11 cellular contexts compared by ENCODE assay signal in genomic region chr22:20017622-20017958, GRCh38. TPM values are rescaled to one million over a fixed set of nuclear protein-coding genes. Genes with fewer than 3 reads are reported as not detected.
DNase-seq lines count a peak whose midpoint lies in the region; ATAC-seq and TF ChIP-seq lines count a peak whose summit lies in the region.
"Had no signal": no experiment of that assay in that cellular context is flagged by ENCODE, and none has a peak within 500 bp of the region (broad histone marks: within the 10 kb centered on the region; RNA-seq: fewer than 3 reads in every experiment).

No MANE protein-coding gene starts in this region.

- TF ChIP-seq POLR2A in gastrocnemius medialis (IDR thresholded peaks at IDR 0.05): no peak

- peak overlapping the region; percentile 72 for H3K4me3 Mint-ChIP-seq in activated CD8-positive, alpha-beta memory T cell treated with anti-CD3 and anti-CD28 coated beads, Interleukin-2, amount 10 ng/mL, durations not matched to agents 7 days and 5 days
- peak overlapping the region; percentile 87 for H3K4me3 Mint-ChIP-seq in T-helper 17 cell

- no peak for ATAC-seq in activated CD8-positive, alpha-beta memory T cell treated with anti-CD3 and anti-CD28 coated beads, Interleukin-2, amount 10 ng/mL, durations not matched to agents 7 days and 5 days
- no peak for ATAC-seq in T-helper 17 cell
- ATAC-seq in gastrocnemius medialis: no peak
- no peak for ATAC-seq in HG03460 (IDR thresholded peaks at IDR 0.05; ENCODE audit: unreplicated experiment)

- no peak for DNase-seq in activated CD8-positive, alpha-beta memory T cell treated with anti-CD3 and anti-CD28 coated beads, Interleukin-2, amount 10 ng/mL, durations not matched to agents 7 days and 5 days
- DNase-seq in activated CD8-positive, alpha-beta memory T cell treated with anti-CD3 and anti-CD28 coated beads for 24 hours: no peak
- DNase-seq in T-helper 17 cell (no peak), iPS DF 6.9 (ENCODE audit: low read depth, low spot score) (no peak), gastrocnemius medialis (no peak), superior temporal gyrus (ENCODE audit: extremely low spot score) (no peak)
- DNase-seq in effector CD8-positive, alpha-beta T cell (lab: John Stamatoyannopoulos, UW): no peak
- DNase-seq: ACHN, IMR-90 had no signal

- in situ Hi-C loops in gastrocnemius medialis (cut with MboI; ENCODE audit: low sequenced_read_pairs in 4 of 4): no loop called here

- TF ChIP-seq CTCF in gastrocnemius medialis (IDR thresholded peaks at IDR 0.05 in 4 of 5, conservative IDR thresholded peaks at IDR 0.05 in 1 of 5): no peak

- H3K27me3 ChIP-seq in iPS DF 6.9 (ENCODE audit: control insufficient read depth, insufficient read depth, low read length) (peaks cover 20% of the 10 kb centered on the region), gastrocnemius medialis (no peaks in the 10 kb centered on the region)
- H3K27me3 ChIP-seq: right lobe of liver had no signal

- intact Hi-C loops in gastrocnemius medialis (cut with DNase I; ENCODE audit: low total_unique reads): no loop called here

- no peaks in the 10 kb centered on the region for H3K36me3 Mint-ChIP-seq in activated CD8-positive, alpha-beta memory T cell treated with anti-CD3 and anti-CD28 coated beads, Interleukin-2, amount 10 ng/mL, durations not matched to agents 7 days and 5 days
- no peaks in the 10 kb centered on the region for H3K36me3 Mint-ChIP-seq in T-helper 17 cell (ENCODE audit: low read depth)

- peaks cover 25% of the 10 kb centered on the region for H3K4me1 Mint-ChIP-seq in activated CD8-positive, alpha-beta memory T cell treated with anti-CD3 and anti-CD28 coated beads, Interleukin-2, amount 10 ng/mL, durations not matched to agents 7 days and 5 days
- peaks cover 17% of the 10 kb centered on the region for H3K4me1 Mint-ChIP-seq in T-helper 17 cell

- H3K27ac ChIP-seq in iPS DF 6.9 (ENCODE audit: low read length): no peak overlapping the region
- no peak overlapping the region for H3K27ac ChIP-seq in gastrocnemius medialis
- H3K27ac ChIP-seq: right lobe of liver had no signal

- peaks cover 37% of the 10 kb centered on the region for H3K27me3 Mint-ChIP-seq in activated CD8-positive, alpha-beta memory T cell treated with anti-CD3 and anti-CD28 coated beads, Interleukin-2, amount 10 ng/mL, durations not matched to agents 7 days and 5 days
- H3K27me3 Mint-ChIP-seq in T-helper 17 cell: peaks cover 6% of the 10 kb centered on the region

- H3K36me3 ChIP-seq in iPS DF 6.9 (ENCODE audit: control insufficient read depth, insufficient read depth, low read length) (no peaks in the 10 kb centered on the region), gastrocnemius medialis (no peaks in the 10 kb centered on the region)
- H3K36me3 ChIP-seq: right lobe of liver had no signal

- CTCF ChIA-PET in activated CD8-positive, alpha-beta memory T cell treated with anti-CD3 and anti-CD28 coated beads, Interleukin-2, amount 10 ng/mL, durations not matched to agents 7 days and 5 days (lab: Charles Lee): interaction anchor here (0.9 to 1.1 kb wide), 2 partner anchors 46 to 93 kb away, joined by 3 read pairs; no protein-coding TSS in a partner anchor

- H3K4me1 ChIP-seq in iPS DF 6.9 (ENCODE audit: control insufficient read depth, insufficient read depth, low read length) (peaks cover 3% of the 10 kb centered on the region; the same call in 1 of the 2 replicates), gastrocnemius medialis (peaks cover 29 to 34% of the 10 kb centered on the region in 2 donors)

- H3K9me3 Mint-ChIP-seq in activated CD8-positive, alpha-beta memory T cell treated with anti-CD3 and anti-CD28 coated beads, Interleukin-2, amount 10 ng/mL, durations not matched to agents 7 days and 5 days (ENCODE audit: low read depth): no peaks in the 10 kb centered on the region

- H3K9me3 ChIP-seq in T-helper 17 cell (ENCODE audit: control insufficient read depth, low read length, poor library complexity, severe bottlenecking) (no peaks in the 10 kb centered on the region), iPS DF 6.9 (ENCODE audit: control insufficient read depth, insufficient read depth, low read length) (no peaks in the 10 kb centered on the region), gastrocnemius medialis (no peaks in the 10 kb centered on the region)
- H3K9me3 ChIP-seq: right lobe of liver had no signal

- no peak overlapping the region for H3K27ac Mint-ChIP-seq in activated CD8-positive, alpha-beta memory T cell treated with anti-CD3 and anti-CD28 coated beads, Interleukin-2, amount 10 ng/mL, durations not matched to agents 7 days and 5 days
- peak overlapping the region; percentile 74 for H3K27ac Mint-ChIP-seq in T-helper 17 cell

- H3K4me3 ChIP-seq in iPS DF 6.9 (ENCODE audit: low read length) (peak overlapping the region; percentile 83; the same call in 1 of the 2 replicates), gastrocnemius medialis (peak overlapping the region; percentile 69 to 88 (median 86))

- no CpG with 5 or more reads among the region's 9 CpGs for WGBS in iPS DF 6.9 (ENCODE audit: insufficient coverage, insufficient read length)

RNA-seq across cellular contexts. Expression of gene ARVCF, which starts 1.0 kb away (rescaled TPM):
- total RNA-seq in activated CD8-positive, alpha-beta memory T cell treated with anti-CD3 and anti-CD28 coated beads, Interleukin-2, amount 10 ng/mL, durations not matched to agents 7 days and 5 days: under 1 TPM; 0.50 to 0.70 TPM
- total RNA-seq in T-helper 17 cell (1 to 10 TPM; 1.3 to 2.8 TPM), gastrocnemius medialis (10 to 100 TPM in 3 of 4 donors, 1 to 10 TPM in 1; 6.9 to 19.6 (median 18.0) TPM)

RNA-seq across cellular contexts. Expression of gene TANGO2, which starts 3.3 kb away (rescaled TPM):
- 10 to 100 TPM; 36.7 to 44.5 TPM for total RNA-seq in activated CD8-positive, alpha-beta memory T cell treated with anti-CD3 and anti-CD28 coated beads, Interleukin-2, amount 10 ng/mL, durations not matched to agents 7 days and 5 days
- total RNA-seq in T-helper 17 cell (10 to 100 TPM; 31.7 to 44.3 TPM), gastrocnemius medialis (100 to 1,000 TPM in 1 of 4 donors, 10 to 100 TPM in 3; 43.0 to 115 (median 52.5) TPM)
